2 cellular contexts compared by ENCODE assay signal in the genomic region with DNA sequence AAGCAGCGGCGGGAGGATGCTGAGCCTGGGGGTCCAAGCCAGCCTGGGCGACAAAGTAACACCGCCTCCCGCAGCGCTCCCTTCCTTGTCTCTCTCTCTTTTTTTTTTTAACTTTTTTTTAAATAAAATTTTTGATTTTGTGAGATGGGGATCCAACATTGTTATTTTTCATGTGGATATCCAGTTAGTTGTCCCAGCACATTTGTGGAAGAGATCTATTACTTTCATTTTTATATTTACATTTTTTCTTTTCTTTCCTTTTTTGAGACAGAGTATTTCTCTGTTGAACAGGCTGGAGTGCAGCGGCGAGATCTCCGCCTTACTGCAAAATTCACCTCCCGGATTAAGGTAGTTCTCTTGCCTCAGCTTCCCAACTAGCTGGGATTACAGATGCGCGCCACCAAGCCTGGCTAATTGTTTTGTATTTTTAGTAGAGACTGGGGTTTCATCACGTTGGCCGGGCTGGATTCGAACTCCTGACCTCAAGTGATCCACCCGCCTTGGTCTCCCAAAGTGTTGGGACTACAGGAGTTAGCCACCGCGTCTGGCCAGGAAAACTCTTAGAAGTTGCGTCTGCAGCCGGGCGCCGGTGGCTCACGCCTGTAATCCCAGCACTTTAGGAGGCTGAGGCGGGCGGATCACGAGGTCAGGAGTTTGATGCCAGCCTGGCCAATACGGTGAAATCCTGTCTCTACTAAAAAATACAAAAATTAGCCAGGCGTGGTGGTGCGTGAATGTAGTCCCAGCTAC.
TF ChIP-seq lines count a peak whose summit lies in the region.

No MANE protein-coding gene starts in this region.

TF ChIP-seq in endothelial cell of umbilical vein, 7 proteins besides CTCF, POLR2A, EP300 and RAD21:
- TF ChIP-seq GATA2 (IDR thresholded peaks at IDR 0.05; ENCODE audit: insufficient read depth, insufficient read length, low read depth, low read length), result no peak
- no peak for TF ChIP-seq POLR2AphosphoS5 (IDR thresholded peaks at IDR 0.05; ENCODE audit: insufficient read depth, low read depth, low read length)
- TF ChIP-seq MYC (IDR thresholded peaks at IDR 0.05; ENCODE audit: low read depth, low read length), result no peak
- TF ChIP-seq JUN (IDR thresholded peaks at IDR 0.05; ENCODE audit: borderline replicate concordance, insufficient read depth, insufficient read length, low read depth), result no peak
- TF ChIP-seq, protein P1, sequence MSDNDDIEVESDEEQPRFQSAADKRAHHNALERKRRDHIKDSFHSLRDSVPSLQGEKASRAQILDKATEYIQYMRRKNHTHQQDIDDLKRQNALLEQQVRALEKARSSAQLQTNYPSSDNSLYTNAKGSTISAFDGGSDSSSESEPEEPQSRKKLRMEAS (IDR thresholded peaks at IDR 0.05; ENCODE audit: insufficient read depth, insufficient read length), result no peak
- no peak for TF ChIP-seq EZH2 (IDR thresholded peaks at IDR 0.05; ENCODE audit: borderline replicate concordance, low read depth, low read length, severe bottlenecking)
- TF ChIP-seq FOS (IDR thresholded peaks at IDR 0.05; ENCODE audit: borderline replicate concordance, insufficient read depth, low read length), result no peak

TF ChIP-seq in GM12891, 5 proteins besides CTCF, POLR2A, EP300 and RAD21:
- TF ChIP-seq TAF1 (IDR thresholded peaks at IDR 0.05; ENCODE audit: low read depth, low read length) (no peak), SPI1 (IDR thresholded peaks at IDR 0.05; ENCODE audit: low read depth, low read length) (no peak), PAX5 (IDR thresholded peaks at IDR 0.05; ENCODE audit: insufficient read depth, low read length, severe bottlenecking) (no peak), POLR2AphosphoS5 (IDR thresholded peaks at IDR 0.05; ENCODE audit: low read depth, low read length) (no peak), POU2F2 (IDR thresholded peaks at IDR 0.05; ENCODE audit: low read depth, low read length) (no peak)
